ENCODE assay signal across 21 cellular contexts in the genomic region with DNA sequence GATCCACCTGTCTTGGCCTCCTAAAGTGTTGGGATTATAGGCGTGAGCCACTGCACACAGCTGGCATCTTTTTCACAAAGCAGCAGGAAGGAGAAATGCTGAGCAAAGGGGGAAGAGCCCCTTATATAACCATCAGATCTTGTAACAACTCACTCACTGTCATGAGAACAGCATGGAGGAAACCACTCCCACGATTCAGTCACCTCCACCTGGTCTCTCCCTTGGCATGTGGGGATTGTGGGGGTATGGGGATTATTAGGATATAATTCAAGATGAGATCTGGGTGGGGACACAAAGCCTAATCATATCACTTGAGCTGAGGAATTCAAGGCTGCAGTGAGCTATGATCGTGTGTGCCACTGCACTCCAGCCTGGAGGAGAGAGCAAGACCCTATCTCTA.
"Had no signal": no experiment of that assay in that cellular context is flagged by ENCODE, and none has a peak within 500 bp of the region (broad histone marks: within the 10 kb centered on the region; RNA-seq: fewer than 3 reads in every experiment).

No MANE protein-coding gene starts in this region.

- H3K27me3 ChIP-seq: adrenal gland, body of pancreas, foreskin keratinocyte, ovary, tibial artery had no signal

- DNase-seq: activated CD4-positive, alpha-beta memory T cell treated with anti-CD3 and anti-CD28 coated beads for 36 hours; activated CD4-positive, alpha-beta T cell treated with anti-CD3 and anti-CD28 coated beads, Interleukin-2, amount 10 ng/mL, durations not matched to agents 24 days and 14 days; activated CD4-positive, CD25-positive, alpha-beta regulatory T cell treated with anti-CD3 and anti-CD28 coated beads, Interleukin-2, amount 50 U/mL, for 72 hours; activated CD8-positive, alpha-beta memory T cell treated with anti-CD3 and anti-CD28 coated beads, Interleukin-2, amount 50 U/mL, for 4 hours; activated effector memory CD4-positive, alpha-beta T cell treated with anti-CD3 and anti-CD28 coated beads, Interleukin-2, amount 50 U/mL, for 16 hours; activated naive CD4-positive, alpha-beta T cell treated with anti-CD3 and anti-CD28 coated beads for 36 hours; activated naive CD8-positive, alpha-beta T cell treated with anti-CD3 and anti-CD28 coated beads for 36 hours; activated T-cell treated with anti-CD3 and anti-CD28 coated beads, Interleukin-2, amount 50 U/mL, for 1 hour; adrenal gland; aorta; body of pancreas; cortex of kidney; foreskin keratinocyte; naive thymus-derived CD4-positive, alpha-beta T cell; ovary; stimulated activated CD4-positive, alpha-beta T cell treated with anti-CD3 and anti-CD28 coated beads, Interleukin-4, amount 100 ng/mL, for 1 hour; stimulated activated naive CD8-positive, alpha-beta T cell treated with anti-CD3 and anti-CD28 coated beads, Interleukin-15, Interleukin-2, amounts not matched to agents 100 U/mL and 50 U/mL, for 24 hours; SW 1271; T1000; tibial artery had no signal

- H3K27ac ChIP-seq: adrenal gland, body of pancreas, foreskin keratinocyte, ovary, tibial artery had no signal

- H3K9me3 ChIP-seq: adrenal gland, body of pancreas, esophagus muscularis mucosa, ovary, tibial artery had no signal

- ATAC-seq: body of pancreas; foreskin keratinocyte; naive thymus-derived CD4-positive, alpha-beta T cell; stimulated activated naive CD8-positive, alpha-beta T cell treated with anti-CD3 and anti-CD28 coated beads, Interleukin-15, Interleukin-2, amounts not matched to agents 100 U/mL and 50 U/mL, for 24 hours had no signal

- H3K36me3 ChIP-seq: adrenal gland, esophagus muscularis mucosa, ovary, tibial artery had no signal

- H3K4me3 ChIP-seq: adrenal gland, body of pancreas, esophagus muscularis mucosa, ovary, tibial artery had no signal
